Comparison of ENCODE assay signal across 24 cellular contexts in genomic region chr12:93836616-93837260, GRCh38.
"Had no signal": no experiment of that assay in that cellular context is flagged by ENCODE, and none has a peak within 500 bp of the region (broad histone marks: within the 10 kb centered on the region; RNA-seq: fewer than 3 reads in every experiment).

No MANE protein-coding gene starts in this region.

- DNase-seq: activated CD4-positive, alpha-beta T cell treated with anti-CD3 and anti-CD28 coated beads, Interleukin-2, amount 10 ng/mL, durations not matched to agents 7 days and 5 days; activated CD8-positive, alpha-beta T cell treated with anti-CD3 and anti-CD28 coated beads, Interleukin-2, amount 10 ng/mL, durations not matched to agents 7 days and 5 days; activated gamma-delta T cell; anterior cingulate cortex; body of pancreas; hippocampal formation; lower lobe of right lung; naive B cell; occipital lobe; sigmoid colon; stimulated activated CD4-positive, alpha-beta T cell treated with anti-CD3 and anti-CD28 coated beads, Interleukin-2, amount 100 ng/mL, for 48 hours; stimulated activated CD8-positive, alpha-beta memory T cell treated with anti-CD3 and anti-CD28 coated beads, Interleukin-4, amount 100 ng/mL, for 48 hours; stimulated activated naive B cell treated with anti-CD40 and anti-IgM and Interleukin-4, amounts not matched to agents 10 μg/mL and 1 μg/mL and 100 μg/mL, for 72 hours; testis; trophoblast cell had no signal

- H3K27ac ChIP-seq: body of pancreas, cardiac muscle cell, epithelial cell of prostate, lower lobe of right lung, sigmoid colon, vagina, VCaP had no signal

- H3K27me3 ChIP-seq: cardiac muscle cell, sigmoid colon, testis, vagina had no signal

- H3K36me3 ChIP-seq: cardiac muscle cell, lower lobe of right lung, sigmoid colon, vagina had no signal

- H3K9me3 Mint-ChIP-seq: activated CD4-positive, alpha-beta T cell treated with anti-CD3 and anti-CD28 coated beads, Interleukin-2, amount 10 ng/mL, durations not matched to agents 7 days and 5 days; activated naive CD4-positive, alpha-beta T cell treated with anti-CD3 and anti-CD28 coated beads, Interleukin-2, amount 50 U/mL, for 24 hours; activated T-helper 1 cell treated with anti-CD3 and anti-CD28 coated beads, Interleukin-12 subunit alpha, Interleukin-12 subunit beta, Interleukin-2, Interleukin-4 antibody, amounts not matched to agents 30 ng/mL and 10 ng/mL and 1 ng/mL, durations not matched to agents 14 hours and 24 hours and 36 hours; naive B cell; neural crest cell; stimulated activated naive B cell treated with anti-CD40 and anti-IgM and Interleukin-4, amounts not matched to agents 10 μg/mL and 1 μg/mL and 100 μg/mL, for 72 hours; T-helper 2 cell treated with Interferon-gamma antibody and Interleukin-4, amounts not matched to agents 5 μg/mL and 100 μg/mL, for 36 hours had no signal

- ATAC-seq: activated CD4-positive, CD25-positive, alpha-beta regulatory T cell treated with anti-CD3 and anti-CD28 coated beads, Interleukin-2, amount 50 U/mL, for 24 hours; activated CD8-positive, alpha-beta T cell treated with anti-CD3 and anti-CD28 coated beads, Interleukin-2, amount 10 ng/mL, durations not matched to agents 7 days and 5 days; body of pancreas; stimulated activated naive B cell treated with anti-CD40 and anti-IgM and Interleukin-4, amounts not matched to agents 10 μg/mL and 1 μg/mL and 100 μg/mL, for 72 hours had no signal

- H3K27me3 Mint-ChIP-seq: activated CD4-positive, alpha-beta T cell treated with anti-CD3 and anti-CD28 coated beads, Interleukin-2, amount 10 ng/mL, durations not matched to agents 7 days and 5 days; activated naive CD4-positive, alpha-beta T cell treated with anti-CD3 and anti-CD28 coated beads, Interleukin-2, amount 50 U/mL, for 24 hours; naive B cell; stimulated activated naive B cell treated with anti-CD40 and anti-IgM and Interleukin-4, amounts not matched to agents 10 μg/mL and 1 μg/mL and 100 μg/mL, for 72 hours had no signal

- H3K27ac Mint-ChIP-seq: activated CD4-positive, alpha-beta T cell treated with anti-CD3 and anti-CD28 coated beads, Interleukin-2, amount 10 ng/mL, durations not matched to agents 7 days and 5 days; activated CD8-positive, alpha-beta T cell treated with anti-CD3 and anti-CD28 coated beads, Interleukin-2, amount 10 ng/mL, durations not matched to agents 7 days and 5 days; activated naive CD4-positive, alpha-beta T cell treated with anti-CD3 and anti-CD28 coated beads, Interleukin-2, amount 50 U/mL, for 24 hours; activated T-helper 1 cell treated with anti-CD3 and anti-CD28 coated beads, Interleukin-12 subunit alpha, Interleukin-12 subunit beta, Interleukin-2, Interleukin-4 antibody, amounts not matched to agents 30 ng/mL and 10 ng/mL and 1 ng/mL, durations not matched to agents 14 hours and 24 hours and 36 hours; stimulated activated naive B cell treated with anti-CD40 and anti-IgM and Interleukin-4, amounts not matched to agents 10 μg/mL and 1 μg/mL and 100 μg/mL, for 72 hours; T-helper 2 cell treated with Interferon-gamma antibody and Interleukin-4, amounts not matched to agents 5 μg/mL and 100 μg/mL, for 36 hours had no signal

- H3K4me3 Mint-ChIP-seq: activated CD4-positive, alpha-beta T cell treated with anti-CD3 and anti-CD28 coated beads, Interleukin-2, amount 10 ng/mL, durations not matched to agents 7 days and 5 days; activated CD8-positive, alpha-beta T cell treated with anti-CD3 and anti-CD28 coated beads, Interleukin-2, amount 10 ng/mL, durations not matched to agents 7 days and 5 days; activated naive CD4-positive, alpha-beta T cell treated with anti-CD3 and anti-CD28 coated beads, Interleukin-2, amount 50 U/mL, for 24 hours; activated T-helper 1 cell treated with anti-CD3 and anti-CD28 coated beads, Interleukin-12 subunit alpha, Interleukin-12 subunit beta, Interleukin-2, Interleukin-4 antibody, amounts not matched to agents 30 ng/mL and 10 ng/mL and 1 ng/mL, durations not matched to agents 14 hours and 24 hours and 36 hours; neural crest cell; stimulated activated naive B cell treated with anti-CD40 and anti-IgM and Interleukin-4, amounts not matched to agents 10 μg/mL and 1 μg/mL and 100 μg/mL, for 72 hours; T-helper 2 cell treated with Interferon-gamma antibody and Interleukin-4, amounts not matched to agents 5 μg/mL and 100 μg/mL, for 36 hours had no signal

- H3K9me3 ChIP-seq: body of pancreas, lower lobe of right lung, sigmoid colon, testis, vagina had no signal

- H3K4me1 ChIP-seq: body of pancreas, lower lobe of right lung, testis, vagina had no signal

- H3K4me3 ChIP-seq: body of pancreas, cardiac muscle cell, lower lobe of right lung, sigmoid colon, testis, vagina had no signal

- H3K4me1 Mint-ChIP-seq: activated CD4-positive, alpha-beta T cell treated with anti-CD3 and anti-CD28 coated beads, Interleukin-2, amount 10 ng/mL, durations not matched to agents 7 days and 5 days; activated naive CD4-positive, alpha-beta T cell treated with anti-CD3 and anti-CD28 coated beads, Interleukin-2, amount 50 U/mL, for 24 hours had no signal
